15 cellular contexts compared by ENCODE assay signal in the genomic region with DNA sequence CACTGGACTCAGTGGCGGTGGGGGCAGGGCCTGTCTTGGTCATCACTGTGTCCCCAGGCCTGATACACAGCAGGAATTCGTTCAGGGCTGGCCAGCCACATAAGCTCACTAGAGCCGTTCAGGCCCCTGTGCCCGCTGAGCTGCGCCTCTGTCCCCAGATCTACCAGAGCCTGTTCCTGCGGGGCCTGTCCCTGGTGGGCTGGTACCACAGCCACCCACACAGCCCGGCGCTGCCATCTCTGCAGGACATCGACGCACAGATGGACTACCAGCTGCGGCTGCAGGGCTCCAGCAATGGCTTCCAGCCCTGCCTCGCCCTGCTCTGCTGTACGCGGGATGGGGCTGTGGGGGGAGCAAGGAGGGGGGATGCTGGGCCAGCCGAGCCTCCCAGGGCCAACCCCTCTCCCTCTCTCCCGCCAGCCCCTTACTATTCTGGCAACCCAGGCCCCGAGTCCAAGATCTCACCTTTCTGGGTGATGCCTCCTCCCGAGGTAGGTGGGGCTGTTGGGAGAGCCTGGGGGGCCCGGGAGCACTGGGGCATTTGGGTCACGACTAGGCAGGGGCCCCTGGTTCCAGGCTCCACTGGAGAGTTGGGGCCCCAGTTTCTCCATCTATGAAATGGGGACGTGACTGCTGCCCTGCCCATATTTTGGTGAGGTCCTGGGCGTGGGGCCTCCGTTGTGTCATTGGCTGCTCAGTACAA. TPM values are rescaled to one million over a fixed set of nuclear protein-coding genes. Genes with fewer than 3 reads are reported as not detected.
A peak's percentile ranks its signal among the peaks of the same experiment; 100 is the strongest.
DNase-seq lines count a peak whose midpoint lies in the region; ATAC-seq and TF ChIP-seq lines count a peak whose summit lies in the region.
"Had no signal": no experiment of that assay in that cellular context is flagged by ENCODE, and none has a peak within 500 bp of the region (broad histone marks: within the 10 kb centered on the region; RNA-seq: fewer than 3 reads in every experiment).

No MANE protein-coding gene starts in this region.

- H3K4me1 ChIP-seq in CD8-positive, alpha-beta T cell (ENCODE audit: insufficient read depth, low read length), result no peaks in the 10 kb centered on the region
- H3K4me1 ChIP-seq in gastrocnemius medialis, result no peaks in the 10 kb centered on the region
- H3K4me1 ChIP-seq: BE2C had no signal

- POLR2A ChIA-PET in RWPE1 (lab: Yijun Ruan, JAX; ENCODE audit: low non-redundant PET), result no interaction called here
- POLR2A ChIA-PET in CD8-positive, alpha-beta T cell (lab: Charles Lee), result interaction anchor here (1.1 kb wide), 1 partner anchor 14 kb away, joined by 3 read pairs; the partner anchor contains the start of gene MPND

- TF ChIP-seq POLR2A in gastrocnemius medialis (IDR thresholded peaks at IDR 0.05), result no peak

- H3K4me3 ChIP-seq in dorsolateral prefrontal cortex, result no peak overlapping the region
- H3K4me3 ChIP-seq in CD8-positive, alpha-beta T cell (ENCODE audit: low read depth, low read length), result no peak overlapping the region
- H3K4me3 ChIP-seq in gastrocnemius medialis, result no peak overlapping the region

- H3K27ac ChIP-seq in RWPE1 (peak overlapping the region; percentile 51), dorsolateral prefrontal cortex (peak overlapping the region in 56 of 59 donors; percentile 8 to 90 (median 75)), gastrocnemius medialis (no peak overlapping the region)
- no peak overlapping the region for H3K27ac ChIP-seq in CD8-positive, alpha-beta T cell (ENCODE audit: low read depth, low read length)

- DNase-seq in RWPE1 (ENCODE audit: low spot score) (no peak), dorsolateral prefrontal cortex (peak in 4 of 10 donors; percentile 47 to 67 (median 58)), myocyte (ENCODE audit: low read depth) (peak; percentile 18), Calu3 (no peak), gastrocnemius medialis (no peak)
- no peak for DNase-seq in stimulated activated effector memory CD8-positive, alpha-beta T cell treated with anti-CD3 and anti-CD28 coated beads, Interleukin-12 subunit alpha, Interleukin-12 subunit beta, amount 100 ng/mL, for 72 hours (ENCODE audit: low spot score in 2 of 2)
- DNase-seq in CD8-positive, alpha-beta T cell, result no peak
- DNase-seq: BE2C; CD4-positive, alpha-beta memory T cell; NCI-H1417; NCI-H1930; NCI-H2171 treated with DMSO at 0.1 percent for 48 hours; NCI-H510A; NCI-H82 had no signal

- H3K36me3 ChIP-seq in CD8-positive, alpha-beta T cell (ENCODE audit: insufficient read depth, low read length), result no peaks in the 10 kb centered on the region
- H3K36me3 ChIP-seq in gastrocnemius medialis, result peaks cover 0 to 25% of the 10 kb centered on the region in 2 donors

- peaks cover 4% of the 10 kb centered on the region for H3K4me1 Mint-ChIP-seq in stimulated activated effector memory CD8-positive, alpha-beta T cell treated with anti-CD3 and anti-CD28 coated beads, Interleukin-12 subunit alpha, Interleukin-12 subunit beta, amount 100 ng/mL, for 72 hours
- peaks cover 2% of the 10 kb centered on the region for H3K4me1 Mint-ChIP-seq in CD8-positive, alpha-beta T cell (ENCODE audit: low read depth)
- no peaks in the 10 kb centered on the region for H3K4me1 Mint-ChIP-seq in Calu3 (ENCODE audit: low read depth, unreplicated experiment)

- in situ Hi-C loops in gastrocnemius medialis (cut with MboI; ENCODE audit: low sequenced_read_pairs in 4 of 4), result loop anchor here in 1 of 4 donors (10.0 kb wide), 1 partner anchor 92 kb away; no protein-coding TSS in a partner anchor

- no peak for TF ChIP-seq CTCF in RWPE1 (conservative IDR thresholded peaks at IDR 0.05; ENCODE audit: low read depth)
- no peak for TF ChIP-seq CTCF in dorsolateral prefrontal cortex (IDR thresholded peaks at IDR 0.05 in 54 of 56, conservative IDR thresholded peaks at IDR 0.05 in 2 of 56; ENCODE audit: low read depth in 1 of 56, partially characterized antibody in 56 of 56)
- TF ChIP-seq CTCF in CD8-positive, alpha-beta T cell (IDR thresholded peaks at IDR 0.05), result no peak
- no peak for TF ChIP-seq CTCF in Calu3 (IDR thresholded peaks at IDR 0.05; ENCODE audit: unreplicated experiment)
- no peak for TF ChIP-seq CTCF in gastrocnemius medialis (IDR thresholded peaks at IDR 0.05 in 4 of 5, conservative IDR thresholded peaks at IDR 0.05 in 1 of 5)

- CTCF ChIA-PET in RWPE1 (lab: Yijun Ruan, JAX) (interaction anchor here (1.0 kb wide), 1 partner anchor 90 kb away, joined by 5 read pairs; no protein-coding TSS in a partner anchor), Calu3 (lab: Charles Lee) (no interaction called here)
- CTCF ChIA-PET in CD8-positive, alpha-beta T cell (lab: Charles Lee), result interaction anchor here (1.9 kb wide), 1 partner anchor 91 kb away, joined by 7 read pairs; no protein-coding TSS in a partner anchor

- ATAC-seq in stimulated activated effector memory CD8-positive, alpha-beta T cell treated with anti-CD3 and anti-CD28 coated beads, Interleukin-12 subunit alpha, Interleukin-12 subunit beta, amount 100 ng/mL, for 72 hours, result no peak
- no peak for ATAC-seq in CD8-positive, alpha-beta T cell
- ATAC-seq in gastrocnemius medialis (no peak), HG02571 (IDR thresholded peaks at IDR 0.05; ENCODE audit: unreplicated experiment) (no peak)

- H3K27me3 Mint-ChIP-seq in CD8-positive, alpha-beta T cell (ENCODE audit: low read depth), result no peaks in the 10 kb centered on the region
- H3K27me3 Mint-ChIP-seq in Calu3 (ENCODE audit: unreplicated experiment), result no peaks in the 10 kb centered on the region
- H3K27me3 Mint-ChIP-seq: CD4-positive, alpha-beta memory T cell had no signal

- peak overlapping the region; percentile 37 for H3K27ac Mint-ChIP-seq in stimulated activated effector memory CD8-positive, alpha-beta T cell treated with anti-CD3 and anti-CD28 coated beads, Interleukin-12 subunit alpha, Interleukin-12 subunit beta, amount 100 ng/mL, for 72 hours
- no peak overlapping the region for H3K27ac Mint-ChIP-seq in CD8-positive, alpha-beta T cell
- H3K27ac Mint-ChIP-seq in Calu3 (ENCODE audit: unreplicated experiment), result no peak overlapping the region

- no peak overlapping the region for H3K4me3 Mint-ChIP-seq in stimulated activated effector memory CD8-positive, alpha-beta T cell treated with anti-CD3 and anti-CD28 coated beads, Interleukin-12 subunit alpha, Interleukin-12 subunit beta, amount 100 ng/mL, for 72 hours
- H3K4me3 Mint-ChIP-seq in CD8-positive, alpha-beta T cell, result no peak overlapping the region
- H3K4me3 Mint-ChIP-seq in Calu3 (ENCODE audit: low read depth, unreplicated experiment), result no peak overlapping the region
- H3K4me3 Mint-ChIP-seq: CD4-positive, alpha-beta memory T cell had no signal

- no peaks in the 10 kb centered on the region for H3K9me3 Mint-ChIP-seq in stimulated activated effector memory CD8-positive, alpha-beta T cell treated with anti-CD3 and anti-CD28 coated beads, Interleukin-12 subunit alpha, Interleukin-12 subunit beta, amount 100 ng/mL, for 72 hours
- no peaks in the 10 kb centered on the region for H3K9me3 Mint-ChIP-seq in CD8-positive, alpha-beta T cell
- H3K9me3 Mint-ChIP-seq in Calu3 (ENCODE audit: low read depth, unreplicated experiment), result no peaks in the 10 kb centered on the region

- no TSS peak for BruUV-seq in Calu3 (replicated peaks; lab: Mats Ljungman, UMichigan)

- H3K27me3 ChIP-seq in dorsolateral prefrontal cortex (no peaks in the 10 kb centered on the region), gastrocnemius medialis (no peaks in the 10 kb centered on the region)
- H3K27me3 ChIP-seq in CD8-positive, alpha-beta T cell (ENCODE audit: insufficient read depth, low read length), result no peaks in the 10 kb centered on the region
- H3K27me3 ChIP-seq: BE2C had no signal

- peaks cover 88% of the 10 kb centered on the region for H3K36me3 Mint-ChIP-seq in stimulated activated effector memory CD8-positive, alpha-beta T cell treated with anti-CD3 and anti-CD28 coated beads, Interleukin-12 subunit alpha, Interleukin-12 subunit beta, amount 100 ng/mL, for 72 hours
- peaks cover 29% of the 10 kb centered on the region for H3K36me3 Mint-ChIP-seq in CD8-positive, alpha-beta T cell
- peaks cover 25% of the 10 kb centered on the region for H3K36me3 Mint-ChIP-seq in Calu3 (ENCODE audit: insufficient read depth, unreplicated experiment)

- intact Hi-C loops in dorsolateral prefrontal cortex (cut with DNase I), result no loop called here
- intact Hi-C loops in CD8-positive, alpha-beta T cell (cut with DNase I, micrococcal nuclease), result no loop called here
- intact Hi-C loops in Calu3 (cut with micrococcal nuclease; ENCODE audit: unreplicated experiment), result no loop called here
- intact Hi-C loops in gastrocnemius medialis (cut with DNase I; ENCODE audit: low total_unique reads), result no loop called here

- no peaks in the 10 kb centered on the region for H3K9me3 ChIP-seq in CD8-positive, alpha-beta T cell (ENCODE audit: low read length)
- no peaks in the 10 kb centered on the region for H3K9me3 ChIP-seq in gastrocnemius medialis
- H3K9me3 ChIP-seq: BE2C had no signal

RNA-seq across cellular contexts. Expression of gene MPND, which starts 13.9 kb away (rescaled TPM):
- total RNA-seq in dorsolateral prefrontal cortex (10 to 100 TPM; 18.9 to 61.6 (median 32.9) TPM), myocyte (2.2 and 2.7 TPM in 2 replicates), Calu3 (2022) (15.3 and 21.1 TPM in 2 replicates), gastrocnemius medialis (1 to 10 TPM; 2.7 to 3.1 (median 3.0) TPM)
- 12.6 TPM for polyA plus RNA-seq in myocyte (2012)
- total RNA-seq in CD8-positive, alpha-beta T cell, result 10 to 100 TPM in 1 of 2 experiments, 1 to 10 TPM in 1; 7.3 to 10.4 TPM

RNA-seq across cellular contexts. Expression of gene STAP2, which starts 18.6 kb away (rescaled TPM):
- total RNA-seq in dorsolateral prefrontal cortex, result 10 to 100 TPM in 2 of 120 experiments, 1 to 10 TPM in 115, under 1 TPM in 3; 0.51 to 10.8 (median 3.9) TPM
- 3.1 and 4.5 TPM in 2 replicates for total RNA-seq in myocyte
- polyA plus RNA-seq in myocyte (2012), result 3.7 TPM
- total RNA-seq in CD8-positive, alpha-beta T cell, result under 1 TPM; 0.65 to 0.97 TPM
- total RNA-seq in Calu3 (2022), result 28.7 and 30.5 TPM in 2 replicates
- 1 to 10 TPM in 2 of 4 donors, under 1 TPM in 1, not detected in 1; 0.94 to 2.1 (median 1.3) TPM for total RNA-seq in gastrocnemius medialis

RNA-seq across cellular contexts. Expression of gene SH3GL1, which starts 43.1 kb away (rescaled TPM):
- total RNA-seq in dorsolateral prefrontal cortex, result 10 to 100 TPM; 34.0 to 85.4 (median 48.4) TPM
- total RNA-seq in myocyte, result 179 and 258 TPM in 2 replicates
- polyA plus RNA-seq in myocyte (2012), result 164 TPM
- total RNA-seq in CD8-positive, alpha-beta T cell, result 10 to 100 TPM; 35.0 to 38.1 TPM
- total RNA-seq in Calu3 (2022), result 40.7 and 42.0 TPM in 2 replicates
- total RNA-seq in gastrocnemius medialis, result 10 to 100 TPM; 11.6 to 19.4 (median 15.8) TPM

RNA-seq across cellular contexts. Expression of gene CHAF1A, which starts 45.2 kb away (rescaled TPM):
- total RNA-seq in dorsolateral prefrontal cortex, result 10 to 100 TPM in 102 of 120 experiments, 1 to 10 TPM in 18; 6.7 to 22.2 (median 13.1) TPM
- total RNA-seq in myocyte, result 3.1 TPM in 2 replicates
- 3.3 TPM for polyA plus RNA-seq in myocyte (2012)
- total RNA-seq in CD8-positive, alpha-beta T cell, result 10 to 100 TPM; 26.3 to 28.1 TPM
- 37.2 and 43.3 TPM in 2 replicates for total RNA-seq in Calu3 (2022)
- 10 to 100 TPM in 2 of 4 donors, 1 to 10 TPM in 2; 7.3 to 15.8 (median 9.7) TPM for total RNA-seq in gastrocnemius medialis

RNA-seq across cellular contexts. Expression of gene FSD1, which starts 52.8 kb away (rescaled TPM):
- total RNA-seq in dorsolateral prefrontal cortex, result 100 to 1,000 TPM in 1 of 120 experiments, 10 to 100 TPM in 119; 35.6 to 102 (median 64.9) TPM
- 2.3 and 2.6 TPM in 2 replicates for total RNA-seq in myocyte
- 1.1 TPM for polyA plus RNA-seq in myocyte (2012)
- total RNA-seq in CD8-positive, alpha-beta T cell, result 1 to 10 TPM; 3.1 to 4.9 TPM
- total RNA-seq in Calu3 (2022), result 1.2 and 1.9 TPM in 2 replicates
- not detected for total RNA-seq in gastrocnemius medialis

Comparison
In these comparisons a context has a peak if more than half of its experiments do, and no peak if none do; other contexts are left out.
1. H3K27ac ChIP-seq: peak in RWPE1 (single experiment) and dorsolateral prefrontal cortex (56 of 59); none in CD8-positive, alpha-beta T cell (single experiment) and gastrocnemius medialis (0 of 4).